Comparison of ENCODE assay signal across 10 cellular contexts in genomic region chr12:6460751-6461371, GRCh38. TPM values are rescaled to one million over a fixed set of nuclear protein-coding genes. Genes with fewer than 3 reads are reported as not detected.
DNase-seq lines count a peak whose midpoint lies in the region; ATAC-seq and TF ChIP-seq lines count a peak whose summit lies in the region.
"Had no signal": no experiment of that assay in that cellular context is flagged by ENCODE, and none has a peak within 500 bp of the region (broad histone marks: within the 10 kb centered on the region; RNA-seq: fewer than 3 reads in every experiment).

No MANE protein-coding gene starts in this region.

- no peak for TF ChIP-seq EP300 in upper lobe of left lung (IDR thresholded peaks at IDR 0.05)

- H3K4me1 ChIP-seq in mucosa of rectum (ENCODE audit: control insufficient read depth in 2 of 2, insufficient read depth in 2 of 2, low read length in 2 of 2) (peaks cover 17 to 32% of the 10 kb centered on the region in 2 donors), upper lobe of left lung (peaks cover 17 to 49% (median 30%) of the 10 kb centered on the region in 4 donors)

- no peak for TF ChIP-seq CTCF in upper lobe of left lung (IDR thresholded peaks at IDR 0.05)

- H3K27ac Mint-ChIP-seq in activated naive CD8-positive, alpha-beta T cell treated with anti-CD3 and anti-CD28 coated beads, Interleukin-2, amount 10 ng/mL, durations not matched to agents 7 days and 5 days: peak overlapping the region; percentile 99

- 76 to 83% methylated on average over 9 to 10 of the region's 10 CpGs for WGBS in upper lobe of left lung, 2 donors

- H3K36me3 ChIP-seq in mucosa of rectum (ENCODE audit: control insufficient read depth in 2 of 2, insufficient read depth in 2 of 2, low read length in 2 of 2) (peaks cover 79 to 80% of the 10 kb centered on the region in 2 donors), upper lobe of left lung (peaks cover 20 to 96% (median 71%) of the 10 kb centered on the region in 4 donors)

- peaks cover 73% of the 10 kb centered on the region for H3K4me1 Mint-ChIP-seq in activated naive CD8-positive, alpha-beta T cell treated with anti-CD3 and anti-CD28 coated beads, Interleukin-2, amount 10 ng/mL, durations not matched to agents 7 days and 5 days

- H3K27me3 ChIP-seq in mucosa of rectum (ENCODE audit: control insufficient read depth in 2 of 2, insufficient read depth in 2 of 2, low read length in 2 of 2) (no peaks in the 10 kb centered on the region), upper lobe of left lung (no peaks in the 10 kb centered on the region)
- H3K27me3 ChIP-seq: MG63 had no signal

- H3K4me3 ChIP-seq in mucosa of rectum (ENCODE audit: low read length in 2 of 2) (peak overlapping the region in 1 of 2 donors; percentile 43), upper lobe of left lung (no peak overlapping the region)
- H3K4me3 ChIP-seq: MG63 had no signal

- ATAC-seq in Right ventricle myocardium inferior: peak; percentile 69
- ATAC-seq in activated naive CD8-positive, alpha-beta T cell treated with anti-CD3 and anti-CD28 coated beads, Interleukin-2, amount 10 ng/mL, durations not matched to agents 7 days and 5 days (ENCODE audit: low read depth): peak; percentile 23
- no peak for ATAC-seq in upper lobe of left lung (ENCODE audit: low FRiP score in 2 of 2)
- ATAC-seq in HG02759 (IDR thresholded peaks at IDR 0.05; ENCODE audit: unreplicated experiment): no peak

- no peaks in the 10 kb centered on the region for H3K27me3 Mint-ChIP-seq in activated naive CD8-positive, alpha-beta T cell treated with anti-CD3 and anti-CD28 coated beads, Interleukin-2, amount 10 ng/mL, durations not matched to agents 7 days and 5 days

- DNase-seq in Right ventricle myocardium inferior (ENCODE audit: missing footprints) (no peak), cardiac septum (ENCODE audit: low spot score) (no peak), upper lobe of left lung (no peak), inferior parietal cortex (ENCODE audit: extremely low spot score) (no peak), HT-29 (ENCODE audit: low spot score) (no peak)
- DNase-seq in activated naive CD8-positive, alpha-beta T cell treated with anti-CD3 and anti-CD28 coated beads, Interleukin-2, amount 10 ng/mL, durations not matched to agents 7 days and 5 days: no peak
- DNase-seq: erythroblast, MG63 had no signal

- H3K9me3 ChIP-seq in mucosa of rectum (ENCODE audit: control insufficient read depth in 2 of 2, low read length in 2 of 2) (no peaks in the 10 kb centered on the region), upper lobe of left lung (no peaks in the 10 kb centered on the region)
- H3K9me3 ChIP-seq: MG63 had no signal

- POLR2A ChIA-PET in activated naive CD8-positive, alpha-beta T cell treated with anti-CD3 and anti-CD28 coated beads, Interleukin-2, amount 10 ng/mL, durations not matched to agents 7 days and 5 days (lab: Charles Lee): interaction anchor here (0.6 to 11.1 kb wide), 18 partner anchors 10 to 391 kb away, joined by 3 to 177 read pairs (median 7); partner anchors contain the start of genes CD27, GAPDH, MRPL51 and TAPBPL

- H3K9me3 Mint-ChIP-seq in activated naive CD8-positive, alpha-beta T cell treated with anti-CD3 and anti-CD28 coated beads, Interleukin-2, amount 10 ng/mL, durations not matched to agents 7 days and 5 days: no peaks in the 10 kb centered on the region

- H3K9ac ChIP-seq in mucosa of rectum (ENCODE audit: low read depth in 1 of 2, low read length in 2 of 2): peak overlapping the region in 1 of 2 donors; percentile 29

- peak overlapping the region; percentile 81 for H3K4me3 Mint-ChIP-seq in activated naive CD8-positive, alpha-beta T cell treated with anti-CD3 and anti-CD28 coated beads, Interleukin-2, amount 10 ng/mL, durations not matched to agents 7 days and 5 days

- intact Hi-C loops in Right ventricle myocardium inferior (cut with DNase I) (no loop called here), cardiac septum (cut with DNase I) (no loop called here)

- H3K36me3 Mint-ChIP-seq in activated naive CD8-positive, alpha-beta T cell treated with anti-CD3 and anti-CD28 coated beads, Interleukin-2, amount 10 ng/mL, durations not matched to agents 7 days and 5 days: peaks cover 71% of the 10 kb centered on the region

- TF ChIP-seq POLR2A in upper lobe of left lung (IDR thresholded peaks at IDR 0.05): peak in 1 of 4 donors; percentile 4

- peak overlapping the region; percentile 68 to 82 for H3K27ac ChIP-seq in mucosa of rectum (ENCODE audit: low read depth in 2 of 2, low read length in 2 of 2)
- H3K27ac ChIP-seq in upper lobe of left lung: peak overlapping the region; percentile 45 to 79 (median 74)

RNA-seq across cellular contexts. Expression of gene TAPBPL, which starts 9.0 kb away (rescaled TPM):
- total RNA-seq in Right ventricle myocardium inferior (15.7 TPM), cardiac septum (17.2 TPM), upper lobe of left lung (10 to 100 TPM; 32.6 to 71.5 (median 46.9) TPM)
- total RNA-seq in activated naive CD8-positive, alpha-beta T cell treated with anti-CD3 and anti-CD28 coated beads, Interleukin-2, amount 10 ng/mL, durations not matched to agents 7 days and 5 days: 10 to 100 TPM; 49.4 to 50.1 TPM
- total RNA-seq in HT-29 (2014; rRNA removed; shearing (Covaris generic)): 9.6 and 11.0 TPM in 2 replicates

RNA-seq across cellular contexts. Expression of gene VAMP1, which starts 9.6 kb away (rescaled TPM):
- total RNA-seq in Right ventricle myocardium inferior (4.2 TPM), cardiac septum (4.1 TPM), upper lobe of left lung (10 to 100 TPM in 2 of 6 donors, 1 to 10 TPM in 4; 4.6 to 25.1 (median 7.1) TPM)
- 10 to 100 TPM; 65.5 to 72.1 TPM for total RNA-seq in activated naive CD8-positive, alpha-beta T cell treated with anti-CD3 and anti-CD28 coated beads, Interleukin-2, amount 10 ng/mL, durations not matched to agents 7 days and 5 days
- 11.5 and 23.0 TPM in 2 replicates for total RNA-seq in HT-29 (2014; rRNA removed; shearing (Covaris generic))

RNA-seq across cellular contexts. Expression of gene CD27, which starts 16.1 kb away (rescaled TPM):
- not detected for total RNA-seq in Right ventricle myocardium inferior
- total RNA-seq in cardiac septum: not detected
- total RNA-seq in activated naive CD8-positive, alpha-beta T cell treated with anti-CD3 and anti-CD28 coated beads, Interleukin-2, amount 10 ng/mL, durations not matched to agents 7 days and 5 days: 100 to 1,000 TPM; 152 to 158 TPM
- 1 to 10 TPM in 5 of 6 donors, not detected in 1; 1.0 to 8.8 (median 3.3) TPM for total RNA-seq in upper lobe of left lung
- total RNA-seq in HT-29 (2014; rRNA removed; shearing (Covaris generic)): 0.23 TPM in 1 of 2 replicates, not detected in the other

RNA-seq across cellular contexts. Expression of gene MRPL51, which starts 32.2 kb away (rescaled TPM):
- total RNA-seq in Right ventricle myocardium inferior (278 TPM), cardiac septum (174 TPM), upper lobe of left lung (100 to 1,000 TPM in 2 of 6 donors, 10 to 100 TPM in 4; 40.1 to 125 (median 67.2) TPM)
- 100 to 1,000 TPM; 169 to 170 TPM for total RNA-seq in activated naive CD8-positive, alpha-beta T cell treated with anti-CD3 and anti-CD28 coated beads, Interleukin-2, amount 10 ng/mL, durations not matched to agents 7 days and 5 days
- 144 and 147 TPM in 2 replicates for total RNA-seq in HT-29 (2014; rRNA removed; shearing (Covaris generic))

RNA-seq across cellular contexts. Expression of gene NCAPD2, which starts 33.0 kb away (rescaled TPM):
- total RNA-seq in Right ventricle myocardium inferior (11.6 TPM), cardiac septum (12.0 TPM), upper lobe of left lung (10 to 100 TPM; 15.4 to 43.0 (median 25.5) TPM)
- 100 to 1,000 TPM; 147 to 157 TPM for total RNA-seq in activated naive CD8-positive, alpha-beta T cell treated with anti-CD3 and anti-CD28 coated beads, Interleukin-2, amount 10 ng/mL, durations not matched to agents 7 days and 5 days
- 115 and 141 TPM in 2 replicates for total RNA-seq in HT-29 (2014; rRNA removed; shearing (Covaris generic))

Comparison
In these comparisons a context has a peak if more than half of its experiments do, and no peak if none do; other contexts are left out.
1. ATAC-seq: peak in Right ventricle myocardium inferior (single experiment) and activated naive CD8-positive, alpha-beta T cell treated with anti-CD3 and anti-CD28 coated beads, Interleukin-2, amount 10 ng/mL, durations not matched to agents 7 days and 5 days (single experiment); none in upper lobe of left lung (0 of 2) and HG02759 (single experiment).
2. RNA of gene CD27, which starts 16.1 kb away (total RNA-seq): 152 to 158 TPM in activated naive CD8-positive, alpha-beta T cell treated with anti-CD3 and anti-CD28 coated beads, Interleukin-2, amount 10 ng/mL, durations not matched to agents 7 days and 5 days; 1.0 to 8.8 TPM in upper lobe of left lung, 0.23 TPM in HT-29, not detected in Right ventricle myocardium inferior (single experiment) and not detected in cardiac septum (single experiment); every median in the first group is over 10 times any median in the second.